Comparison of ENCODE assay signal across 17 cellular contexts in genomic region chr3:46105313-46105919, GRCh38.
"Had no signal": no experiment of that assay in that cellular context is flagged by ENCODE, and none has a peak within 500 bp of the region (broad histone marks: within the 10 kb centered on the region; RNA-seq: fewer than 3 reads in every experiment).

No MANE protein-coding gene starts in this region.

- H3K4me3 ChIP-seq: coronary artery, gastrocnemius medialis, left ventricle myocardium inferior, transverse colon had no signal

- H3K4me3 Mint-ChIP-seq: activated CD4-positive, alpha-beta memory T cell treated with anti-CD3 and anti-CD28 coated beads, Interleukin-2, amount 10 ng/mL, durations not matched to agents 7 days and 5 days; activated CD4-positive, alpha-beta T cell treated with anti-CD3 and anti-CD28 coated beads for 36 hours; activated naive CD4-positive, alpha-beta T cell treated with anti-CD3 and anti-CD28 coated beads, Interleukin-2, amount 10 ng/mL, durations not matched to agents 7 days and 5 days; activated T-helper 17 cell treated with anti-CD3 and anti-CD28 coated beads, Interleukin-2, amount 50 U/mL, for 72 hours; neural crest cell had no signal

- H3K9me3 ChIP-seq: gastrocnemius medialis, left ventricle myocardium inferior, transverse colon had no signal

- ATAC-seq: activated CD4-positive, alpha-beta T cell treated with anti-CD3 and anti-CD28 coated beads for 36 hours; activated T-helper 17 cell treated with anti-CD3 and anti-CD28 coated beads, Interleukin-2, amount 50 U/mL, for 72 hours; gastrocnemius medialis; right cardiac atrium had no signal

- H3K27me3 ChIP-seq: gastrocnemius medialis, transverse colon had no signal

- H3K36me3 ChIP-seq: gastrocnemius medialis, left ventricle myocardium inferior, transverse colon had no signal

- H3K27ac Mint-ChIP-seq: activated CD4-positive, alpha-beta memory T cell treated with anti-CD3 and anti-CD28 coated beads, Interleukin-2, amount 10 ng/mL, durations not matched to agents 7 days and 5 days; activated CD4-positive, alpha-beta T cell treated with anti-CD3 and anti-CD28 coated beads for 36 hours; activated naive CD4-positive, alpha-beta T cell treated with anti-CD3 and anti-CD28 coated beads, Interleukin-2, amount 10 ng/mL, durations not matched to agents 7 days and 5 days; activated T-helper 17 cell treated with anti-CD3 and anti-CD28 coated beads, Interleukin-2, amount 50 U/mL, for 72 hours had no signal

- H3K4me1 Mint-ChIP-seq: neural crest cell had no signal

- H3K4me1 ChIP-seq: gastrocnemius medialis had no signal

- FAIRE-seq: keratinocyte had no signal

- H3K27ac ChIP-seq: coronary artery, gastrocnemius medialis, left ventricle myocardium inferior, transverse colon had no signal

- DNase-seq: activated CD4-positive, alpha-beta memory T cell treated with anti-CD3 and anti-CD28 coated beads, Interleukin-2, amount 10 ng/mL, durations not matched to agents 7 days and 5 days; activated CD4-positive, alpha-beta T cell treated with anti-CD3 and anti-CD28 coated beads for 36 hours; activated naive CD4-positive, alpha-beta T cell treated with anti-CD3 and anti-CD28 coated beads, Interleukin-2, amount 10 ng/mL, durations not matched to agents 7 days and 5 days; caudate nucleus; effector CD8-positive, alpha-beta T cell; gastrocnemius medialis; left ventricle myocardium inferior; mesendoderm; right cardiac atrium; stimulated activated CD4-positive, alpha-beta T cell treated with anti-CD3 and anti-CD28 coated beads, Interleukin-1b, Interleukin-23, amount 100 ng/mL, for 48 hours; stimulated activated naive CD4-positive, alpha-beta T cell; substantia nigra; transverse colon had no signal
